In the genomic region with DNA sequence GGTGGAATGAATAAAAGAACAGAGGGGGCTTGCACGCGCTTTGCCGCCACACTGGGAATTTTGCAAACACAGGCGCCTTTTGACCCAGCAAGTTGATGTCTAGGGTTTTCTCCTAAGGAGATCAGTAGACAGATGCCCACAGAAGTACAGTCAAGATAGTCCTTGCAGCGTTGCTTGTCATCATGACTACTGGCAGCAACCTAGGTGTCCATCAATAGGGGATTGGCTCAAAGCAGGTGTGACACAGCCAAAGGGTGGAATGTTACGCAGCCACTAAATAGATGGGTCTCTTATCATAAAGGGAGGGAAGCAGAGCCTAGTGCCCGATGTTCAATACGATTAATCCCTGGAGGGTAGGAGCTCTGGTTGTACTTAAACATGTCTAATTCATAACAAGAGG, we compare ENCODE assay signal across 28 cellular contexts.
DNase-seq lines count a peak whose midpoint lies in the region; ATAC-seq, FAIRE-seq and TF ChIP-seq lines count a peak whose summit lies in the region.
"Had no signal": no experiment of that assay in that cellular context is flagged by ENCODE, and none has a peak within 500 bp of the region (broad histone marks: within the 10 kb centered on the region; RNA-seq: fewer than 3 reads in every experiment).

No MANE protein-coding gene starts in this region.

- no peak for FAIRE-seq in pancreas (lab: Jason Lieb, UNC)
- FAIRE-seq: A549, GM12878, GM12892, GM18507 had no signal

- H3K4me1 Mint-ChIP-seq in activated T-helper 17 cell treated with anti-CD3 and anti-CD28 coated beads, Interleukin-2, amount 50 U/mL, for 72 hours: no peaks in the 10 kb centered on the region
- H3K4me1 Mint-ChIP-seq in dendritic cell treated with granulocyte-macrophage colony-stimulating factor and Interleukin-4, amounts not matched to agents 40 ng/mL and 50 ng/mL, for 4 days (ENCODE audit: low read depth): peaks cover 38% of the 10 kb centered on the region
- peaks cover 38% of the 10 kb centered on the region for H3K4me1 Mint-ChIP-seq in neural progenitor cell
- H3K4me1 Mint-ChIP-seq: CD4-positive, alpha-beta memory T cell had no signal

- H3K36me3 ChIP-seq in HEK293 (ENCODE audit: control insufficient read depth in 2 of 2, insufficient read depth in 1 of 2, low read length in 2 of 2) (no peaks in the 10 kb centered on the region), neural progenitor cell (no peaks in the 10 kb centered on the region), pancreas (no peaks in the 10 kb centered on the region), esophagus squamous epithelium (no peaks in the 10 kb centered on the region)
- H3K36me3 ChIP-seq: BE2C, BLaER1 had no signal

- no peaks in the 10 kb centered on the region for H3F3A ChIP-seq in neural progenitor cell (ENCODE audit: low read depth)

- peak overlapping the region; percentile 33 for H3K27ac Mint-ChIP-seq in activated T-helper 17 cell treated with anti-CD3 and anti-CD28 coated beads, Interleukin-2, amount 50 U/mL, for 72 hours
- H3K27ac Mint-ChIP-seq in dendritic cell treated with granulocyte-macrophage colony-stimulating factor and Interleukin-4, amounts not matched to agents 40 ng/mL and 50 ng/mL, for 4 days: peak overlapping the region; percentile 14
- peak overlapping the region; percentile 25 for H3K27ac Mint-ChIP-seq in neural progenitor cell
- H3K27ac Mint-ChIP-seq: CD4-positive, alpha-beta memory T cell; CD4-positive, CD25-positive, alpha-beta regulatory T cell had no signal

- H3K27ac ChIP-seq in HEK293 (ENCODE audit: extremely low read depth, low read depth, low read length) (no peak overlapping the region), neural progenitor cell (no peak overlapping the region), pancreas (no peak overlapping the region), esophagus squamous epithelium (no peak overlapping the region)
- H3K27ac ChIP-seq: 22Rv1, A549, BLaER1 had no signal

- no peak overlapping the region for H3K9ac ChIP-seq in neural progenitor cell
- H3K9ac ChIP-seq: BLaER1 had no signal

- POLR2A ChIA-PET in HEK293 (lab: Yijun Ruan, JAX): no interaction called here

- H3K4me3 Mint-ChIP-seq in activated T-helper 17 cell treated with anti-CD3 and anti-CD28 coated beads, Interleukin-2, amount 50 U/mL, for 72 hours: no peak overlapping the region
- H3K4me3 Mint-ChIP-seq in dendritic cell treated with granulocyte-macrophage colony-stimulating factor and Interleukin-4, amounts not matched to agents 40 ng/mL and 50 ng/mL, for 4 days: no peak overlapping the region
- peak overlapping the region; percentile 41 for H3K4me3 Mint-ChIP-seq in neural progenitor cell
- H3K4me3 Mint-ChIP-seq: CD4-positive, alpha-beta memory T cell; CD4-positive, CD25-positive, alpha-beta regulatory T cell; CD8-positive, alpha-beta memory T cell had no signal

- no peaks in the 10 kb centered on the region for H3K9me3 Mint-ChIP-seq in activated T-helper 17 cell treated with anti-CD3 and anti-CD28 coated beads, Interleukin-2, amount 50 U/mL, for 72 hours
- no peaks in the 10 kb centered on the region for H3K9me3 Mint-ChIP-seq in dendritic cell treated with granulocyte-macrophage colony-stimulating factor and Interleukin-4, amounts not matched to agents 40 ng/mL and 50 ng/mL, for 4 days
- H3K9me3 Mint-ChIP-seq in neural progenitor cell: peaks cover 2% of the 10 kb centered on the region
- H3K9me3 Mint-ChIP-seq: CD4-positive, alpha-beta memory T cell; CD8-positive, alpha-beta memory T cell had no signal

- H3K36me3 Mint-ChIP-seq in activated T-helper 17 cell treated with anti-CD3 and anti-CD28 coated beads, Interleukin-2, amount 50 U/mL, for 72 hours (ENCODE audit: low read depth): no peaks in the 10 kb centered on the region
- no peaks in the 10 kb centered on the region for H3K36me3 Mint-ChIP-seq in dendritic cell treated with granulocyte-macrophage colony-stimulating factor and Interleukin-4, amounts not matched to agents 40 ng/mL and 50 ng/mL, for 4 days (ENCODE audit: low read depth)
- H3K36me3 Mint-ChIP-seq in neural progenitor cell: no peaks in the 10 kb centered on the region
- H3K36me3 Mint-ChIP-seq: CD14-positive monocyte; CD4-positive, alpha-beta memory T cell; CD4-positive, CD25-positive, alpha-beta regulatory T cell; CD8-positive, alpha-beta memory T cell had no signal

- no peak for ATAC-seq in activated T-helper 17 cell treated with anti-CD3 and anti-CD28 coated beads, Interleukin-2, amount 50 U/mL, for 72 hours (replicated peaks)
- ATAC-seq in pancreas (no peak), GM21786 (IDR thresholded peaks at IDR 0.05; ENCODE audit: unreplicated experiment) (no peak)
- ATAC-seq: A549, GM12878 had no signal

- no peak overlapping the region for H3K4me3 ChIP-seq in HEK293 (ENCODE audit: low read depth, low read length)
- no peak overlapping the region for H3K4me3 ChIP-seq in neural progenitor cell
- H3K4me3 ChIP-seq in pancreas: no peak overlapping the region
- H3K4me3 ChIP-seq in esophagus squamous epithelium: no peak overlapping the region
- H3K4me3 ChIP-seq: A549, BLaER1, GM12878 had no signal

- intact Hi-C loops in dendritic cell treated with granulocyte-macrophage colony-stimulating factor and Interleukin-4, amounts not matched to agents 40 ng/mL and 50 ng/mL, for 4 days (cut with micrococcal nuclease): no loop called here
- intact Hi-C loops in pancreas (cut with DNase I) (no loop called here), esophagus squamous epithelium (cut with DNase I) (no loop called here)

- DNase-seq in neural progenitor cell (ENCODE audit: low spot score): no peak
- DNase-seq in pancreas: no peak
- no peak for DNase-seq in esophagus squamous epithelium (lab: John Stamatoyannopoulos, UW)
- no peak for DNase-seq in HK-2 (ENCODE audit: unreplicated experiment)
- DNase-seq: BE2C; C1 segment of cervical spinal cord; CD4-positive, alpha-beta memory T cell; CD4-positive, CD25-positive, alpha-beta regulatory T cell; CD8-positive, alpha-beta memory T cell; COR-L47; DMS 273 treated with DMSO at 0.1 percent for 48 hours; DMS153; DMS53; DMS79; DND-41; EL; GDM1 had no signal

- no peaks in the 10 kb centered on the region for H3K9me3 ChIP-seq in HEK293 (ENCODE audit: control insufficient read depth, insufficient read depth, low read depth, low read length)
- H3K9me3 ChIP-seq in neural progenitor cell (ENCODE audit: low read depth): no peaks in the 10 kb centered on the region
- H3K9me3 ChIP-seq in pancreas: no peaks in the 10 kb centered on the region
- H3K9me3 ChIP-seq in esophagus squamous epithelium: no peaks in the 10 kb centered on the region
- H3K9me3 ChIP-seq: A549, BE2C, BLaER1 had no signal

- no peaks in the 10 kb centered on the region for H4K20me1 ChIP-seq in neural progenitor cell (ENCODE audit: low read depth)
- H4K20me1 ChIP-seq: BLaER1 had no signal

- WGBS in pancreas, 2 donors: 93 to 95% methylated on average over 8 of the region's 8 CpGs
- WGBS in esophagus squamous epithelium, 2 donors: 95 to 96% methylated on average over 7 to 8 of the region's 8 CpGs

- peaks cover 13% of the 10 kb centered on the region for H3K27me3 Mint-ChIP-seq in activated T-helper 17 cell treated with anti-CD3 and anti-CD28 coated beads, Interleukin-2, amount 50 U/mL, for 72 hours
- H3K27me3 Mint-ChIP-seq in dendritic cell treated with granulocyte-macrophage colony-stimulating factor and Interleukin-4, amounts not matched to agents 40 ng/mL and 50 ng/mL, for 4 days: peaks cover 53% of the 10 kb centered on the region
- peaks cover 23% of the 10 kb centered on the region for H3K27me3 Mint-ChIP-seq in neural progenitor cell (ENCODE audit: insufficient read depth, low read depth)

- H3K4me2 ChIP-seq in neural progenitor cell: no peak overlapping the region
- H3K4me2 ChIP-seq: A549, BLaER1 had no signal

- no peak for TF ChIP-seq CTCF in HEK293 (tag by site-specific recombination; IDR thresholded peaks at IDR 0.05)
- TF ChIP-seq CTCF in neural progenitor cell (IDR thresholded peaks at IDR 0.05): no peak
- no peak for TF ChIP-seq CTCF in pancreas (IDR thresholded peaks at IDR 0.05)
- no peak for TF ChIP-seq CTCF in esophagus squamous epithelium (IDR thresholded peaks at IDR 0.05)

- TF ChIP-seq POLR2A in esophagus squamous epithelium (IDR thresholded peaks at IDR 0.05): no peak

- H3K27me3 ChIP-seq in neural progenitor cell (no peaks in the 10 kb centered on the region), pancreas (no peaks in the 10 kb centered on the region), esophagus squamous epithelium (no peaks in the 10 kb centered on the region)
- H3K27me3 ChIP-seq: BE2C, BLaER1 had no signal

- H3K79me2 ChIP-seq in neural progenitor cell (ENCODE audit: low read depth): no peaks in the 10 kb centered on the region

- no peaks in the 10 kb centered on the region for H3K4me1 ChIP-seq in HEK293 (ENCODE audit: control insufficient read depth, insufficient read depth, low read length)
- H3K4me1 ChIP-seq in neural progenitor cell: peaks cover 23% of the 10 kb centered on the region
- peaks cover 0 to 5% (median 5%) of the 10 kb centered on the region in 3 donors for H3K4me1 ChIP-seq in pancreas
- peaks cover 4 to 69% (median 25%) of the 10 kb centered on the region in 3 donors for H3K4me1 ChIP-seq in esophagus squamous epithelium

- CTCF ChIA-PET in HEK293 (lab: Yijun Ruan, JAX): interaction anchor here (1.5 to 3.7 kb wide), 2 partner anchors 13 to 17 kb away, joined by 5 to 13 read pairs; no protein-coding TSS in a partner anchor

- no peak overlapping the region for H2AFZ ChIP-seq in neural progenitor cell (replicated peaks)

TF ChIP-seq in HEK293, 187 proteins besides CTCF, POLR2A, EP300 and RAD21:
- TF ChIP-seq MZF1 (tag by site-specific recombination; IDR thresholded peaks at IDR 0.05; ENCODE audit: borderline replicate concordance): peak; percentile 97
- TF ChIP-seq, protein P1, sequence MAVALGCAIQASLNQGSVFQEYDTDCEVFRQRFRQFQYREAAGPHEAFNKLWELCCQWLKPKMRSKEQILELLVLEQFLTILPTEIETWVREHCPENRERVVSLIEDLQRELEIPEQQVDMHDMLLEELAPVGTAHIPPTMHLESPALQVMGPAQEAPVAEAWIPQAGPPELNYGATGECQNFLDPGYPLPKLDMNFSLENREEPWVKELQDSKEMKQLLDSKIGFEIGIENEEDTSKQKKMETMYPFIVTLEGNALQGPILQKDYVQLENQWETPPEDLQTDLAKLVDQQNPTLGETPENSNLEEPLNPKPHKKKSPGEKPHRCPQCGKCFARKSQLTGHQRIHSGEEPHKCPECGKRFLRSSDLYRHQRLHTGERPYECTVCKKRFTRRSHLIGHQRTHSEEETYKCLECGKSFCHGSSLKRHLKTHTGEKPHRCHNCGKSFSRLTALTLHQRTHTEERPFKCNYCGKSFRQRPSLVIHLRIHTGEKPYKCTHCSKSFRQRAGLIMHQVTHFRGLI (tag by site-specific recombination; IDR thresholded peaks at IDR 0.05): no peak
